2 cellular contexts compared by ENCODE assay signal in the genomic region with DNA sequence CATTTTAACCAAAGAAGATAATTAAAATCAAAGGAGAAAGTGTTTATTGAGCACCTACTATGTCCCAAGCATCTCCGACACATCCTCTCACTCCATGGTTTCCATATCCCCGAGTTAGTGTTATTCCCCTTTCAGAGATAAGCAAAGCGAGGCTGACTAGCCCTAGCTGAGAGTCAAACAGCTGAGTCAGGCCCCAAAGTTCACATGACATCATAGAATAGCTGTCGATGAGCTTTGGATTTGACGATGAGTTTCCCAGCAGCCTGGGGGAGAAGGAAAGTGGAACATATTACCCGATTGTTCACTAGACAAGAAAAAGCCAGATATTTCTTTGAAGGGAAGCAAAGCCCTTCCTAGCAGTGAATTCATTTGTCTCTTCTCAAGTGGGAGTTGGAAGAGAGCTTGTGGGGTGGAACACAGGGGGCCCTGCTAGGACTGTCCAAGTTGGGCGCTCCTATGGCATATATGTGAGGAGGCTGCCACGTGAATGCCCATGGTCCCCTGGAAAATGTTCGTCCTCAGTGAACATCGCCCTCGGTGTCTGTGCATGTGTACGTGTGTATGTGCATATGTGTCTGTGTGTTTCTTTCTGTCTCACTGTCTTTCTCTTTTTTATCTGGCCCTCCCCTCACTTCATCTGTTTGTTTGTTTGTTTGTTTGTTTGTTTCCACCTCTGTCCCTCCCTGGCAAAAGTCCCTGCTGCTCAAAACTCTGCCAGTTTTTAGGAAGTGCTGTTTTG.
TF ChIP-seq lines count a peak whose summit lies in the region.

No MANE protein-coding gene starts in this region.

TF ChIP-seq in IMR-90, 13 proteins besides CTCF, POLR2A, EP300 and RAD21:
- TF ChIP-seq BHLHE40 (IDR thresholded peaks at IDR 0.05; ENCODE audit: low read depth, low read length), result no peak
- TF ChIP-seq RCOR1 (IDR thresholded peaks at IDR 0.05; ENCODE audit: insufficient replicate concordance, low read length), result no peak
- TF ChIP-seq NFE2L2 (IDR thresholded peaks at IDR 0.05; ENCODE audit: low read depth, low read length), result no peak
- TF ChIP-seq CEBPB (IDR thresholded peaks at IDR 0.05; ENCODE audit: low read depth, low read length), result no peak
- TF ChIP-seq MXI1 (IDR thresholded peaks at IDR 0.05; ENCODE audit: borderline replicate concordance, low read depth, low read length), result no peak
- TF ChIP-seq, protein P1, sequence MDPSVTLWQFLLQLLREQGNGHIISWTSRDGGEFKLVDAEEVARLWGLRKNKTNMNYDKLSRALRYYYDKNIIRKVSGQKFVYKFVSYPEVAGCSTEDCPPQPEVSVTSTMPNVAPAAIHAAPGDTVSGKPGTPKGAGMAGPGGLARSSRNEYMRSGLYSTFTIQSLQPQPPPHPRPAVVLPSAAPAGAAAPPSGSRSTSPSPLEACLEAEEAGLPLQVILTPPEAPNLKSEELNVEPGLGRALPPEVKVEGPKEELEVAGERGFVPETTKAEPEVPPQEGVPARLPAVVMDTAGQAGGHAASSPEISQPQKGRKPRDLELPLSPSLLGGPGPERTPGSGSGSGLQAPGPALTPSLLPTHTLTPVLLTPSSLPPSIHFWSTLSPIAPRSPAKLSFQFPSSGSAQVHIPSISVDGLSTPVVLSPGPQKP (IDR thresholded peaks at IDR 0.05; ENCODE audit: borderline replicate concordance, low read depth, low read length), result no peak
- TF ChIP-seq, protein P2, sequence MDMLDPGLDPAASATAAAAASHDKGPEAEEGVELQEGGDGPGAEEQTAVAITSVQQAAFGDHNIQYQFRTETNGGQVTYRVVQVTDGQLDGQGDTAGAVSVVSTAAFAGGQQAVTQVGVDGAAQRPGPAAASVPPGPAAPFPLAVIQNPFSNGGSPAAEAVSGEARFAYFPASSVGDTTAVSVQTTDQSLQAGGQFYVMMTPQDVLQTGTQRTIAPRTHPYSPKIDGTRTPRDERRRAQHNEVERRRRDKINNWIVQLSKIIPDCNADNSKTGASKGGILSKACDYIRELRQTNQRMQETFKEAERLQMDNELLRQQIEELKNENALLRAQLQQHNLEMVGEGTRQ (IDR thresholded peaks at IDR 0.05; ENCODE audit: low read depth, low read length), result no peak
- no peak for TF ChIP-seq CHD1 (IDR thresholded peaks at IDR 0.05; ENCODE audit: low read depth, low read length)
- TF ChIP-seq RFX5 (IDR thresholded peaks at IDR 0.05; ENCODE audit: low read depth, low read length), result no peak
- TF ChIP-seq MAZ (IDR thresholded peaks at IDR 0.05; ENCODE audit: borderline replicate concordance, low read depth, low read length), result no peak
- no peak for TF ChIP-seq SMC3 (IDR thresholded peaks at IDR 0.05; ENCODE audit: low read depth, low read length)
TF ChIP-seq in IMR-90: peak in this region for 0.

TF ChIP-seq in SK-N-SH, 30 proteins besides CTCF, POLR2A, EP300 and RAD21:
- TF ChIP-seq RCOR1 (IDR thresholded peaks at IDR 0.05; ENCODE audit: low read length) (no peak), MEF2A (IDR thresholded peaks at IDR 0.05; ENCODE audit: borderline replicate concordance, low read depth) (no peak), SIN3A (IDR thresholded peaks at IDR 0.05; ENCODE audit: borderline replicate concordance, low read depth, low read length) (no peak), FOXJ3 (CRISPR knock-in tag; IDR thresholded peaks at IDR 0.05) (no peak), JUND (IDR thresholded peaks at IDR 0.05) (no peak), TCF12 (IDR thresholded peaks at IDR 0.05) (no peak), FOSL2 (IDR thresholded peaks at IDR 0.05; ENCODE audit: borderline replicate concordance, low read depth) (no peak), RFX5 (IDR thresholded peaks at IDR 0.05; ENCODE audit: low read length) (no peak), YY1 (IDR thresholded peaks at IDR 0.05; ENCODE audit: low read depth) (no peak), SMC3 (IDR thresholded peaks at IDR 0.05; ENCODE audit: low read depth, low read length) (no peak), EZH2phosphoT487 (IDR thresholded peaks at IDR 0.05; ENCODE audit: borderline replicate concordance, low read depth) (no peak), GATA2 (CRISPR knock-in tag; IDR thresholded peaks at IDR 0.05) (no peak), MXI1 (IDR thresholded peaks at IDR 0.05; ENCODE audit: low read depth, low read length) (no peak), NFIC (IDR thresholded peaks at IDR 0.05; ENCODE audit: borderline replicate concordance) (no peak), NRF1 (IDR thresholded peaks at IDR 0.05; ENCODE audit: low read depth, low read length) (no peak)
- TF ChIP-seq, protein P3, sequence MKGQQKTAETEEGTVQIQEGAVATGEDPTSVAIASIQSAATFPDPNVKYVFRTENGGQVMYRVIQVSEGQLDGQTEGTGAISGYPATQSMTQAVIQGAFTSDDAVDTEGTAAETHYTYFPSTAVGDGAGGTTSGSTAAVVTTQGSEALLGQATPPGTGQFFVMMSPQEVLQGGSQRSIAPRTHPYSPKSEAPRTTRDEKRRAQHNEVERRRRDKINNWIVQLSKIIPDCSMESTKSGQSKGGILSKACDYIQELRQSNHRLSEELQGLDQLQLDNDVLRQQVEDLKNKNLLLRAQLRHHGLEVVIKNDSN (IDR thresholded peaks at IDR 0.05; ENCODE audit: borderline replicate concordance, low read depth), result no peak
- TF ChIP-seq, protein P4, sequence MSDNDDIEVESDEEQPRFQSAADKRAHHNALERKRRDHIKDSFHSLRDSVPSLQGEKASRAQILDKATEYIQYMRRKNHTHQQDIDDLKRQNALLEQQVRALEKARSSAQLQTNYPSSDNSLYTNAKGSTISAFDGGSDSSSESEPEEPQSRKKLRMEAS (IDR thresholded peaks at IDR 0.05; ENCODE audit: low read depth), result no peak
- TF ChIP-seq, protein P5, sequence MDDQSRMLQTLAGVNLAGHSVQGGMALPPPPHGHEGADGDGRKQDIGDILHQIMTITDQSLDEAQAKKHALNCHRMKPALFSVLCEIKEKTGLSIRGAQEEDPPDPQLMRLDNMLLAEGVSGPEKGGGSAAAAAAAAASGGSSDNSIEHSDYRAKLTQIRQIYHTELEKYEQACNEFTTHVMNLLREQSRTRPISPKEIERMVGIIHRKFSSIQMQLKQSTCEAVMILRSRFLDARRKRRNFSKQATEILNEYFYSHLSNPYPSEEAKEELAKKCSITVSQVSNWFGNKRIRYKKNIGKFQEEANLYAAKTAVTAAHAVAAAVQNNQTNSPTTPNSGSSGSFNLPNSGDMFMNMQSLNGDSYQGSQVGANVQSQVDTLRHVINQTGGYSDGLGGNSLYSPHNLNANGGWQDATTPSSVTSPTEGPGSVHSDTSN (IDR thresholded peaks at IDR 0.05), result no peak
- TF ChIP-seq, protein P2 (IDR thresholded peaks at IDR 0.05; ENCODE audit: borderline replicate concordance, low read depth, low read length), result no peak
